Comparison of ENCODE assay signal across 8 cellular contexts in genomic region chr20:25083773-25084615, GRCh38. TPM values are rescaled to one million over a fixed set of nuclear protein-coding genes. Genes with fewer than 3 reads are reported as not detected.
DNase-seq lines count a peak whose midpoint lies in the region; ATAC-seq and TF ChIP-seq lines count a peak whose summit lies in the region.

No MANE protein-coding gene starts in this region.

- ATAC-seq in HG02884 (IDR thresholded peaks at IDR 0.05; ENCODE audit: unreplicated experiment) (peak; percentile 62), natural killer cell (peak in 2 of 3 donors; percentile 53 to 61)

- H3K27me3 Mint-ChIP-seq in natural killer cell (ENCODE audit: low read depth in 2 of 2) = peaks cover 52 to 56% of the 10 kb centered on the region in 2 donors

- no peak overlapping the region for H3K4me3 Mint-ChIP-seq in natural killer cell

- no peak overlapping the region for H3K27ac Mint-ChIP-seq in natural killer cell

- no peak for TF ChIP-seq CTCF in natural killer cell (IDR thresholded peaks at IDR 0.05)

- H3K9me3 Mint-ChIP-seq in natural killer cell = no peaks in the 10 kb centered on the region

- peak; percentile 79 for DNase-seq in D341Med (ENCODE audit: low spot score)
- DNase-seq in central memory CD4-positive, alpha-beta T cell = peak; percentile 35
- DNase-seq in natural killer cell = no peak
- DNase-seq in AG08395 (ENCODE audit: low spot score) = no peak
- no peak for DNase-seq in NCI-H1048 (lab: John Stamatoyannopoulos, UW)
- DNase-seq in pons (ENCODE audit: low spot score) = no peak
- no peak for DNase-seq in effector CD4-positive, alpha-beta T cell

- no peaks in the 10 kb centered on the region for H3K36me3 Mint-ChIP-seq in natural killer cell

- intact Hi-C loops in natural killer cell (cut with micrococcal nuclease) = no loop called here

- H3K4me1 Mint-ChIP-seq in natural killer cell = peaks cover 4 to 7% of the 10 kb centered on the region in 2 donors

RNA-seq across cellular contexts. Expression of gene VSX1, which starts 2.1 kb away (rescaled TPM):
- not detected for total RNA-seq in natural killer cell

RNA-seq across cellular contexts. Expression of gene ACSS1, which starts 26.1 kb away (rescaled TPM):
- total RNA-seq in natural killer cell = 10 to 100 TPM; 46.3 to 67.4 (median 57.4) TPM

Comparison
In these comparisons a context has a peak if more than half of its experiments do, and no peak if none do; other contexts are left out.
1. DNase-seq: peak in D341Med (single experiment) and central memory CD4-positive, alpha-beta T cell (single experiment); none in natural killer cell (single experiment), AG08395 (single experiment), NCI-H1048 (single experiment), pons (single experiment) and effector CD4-positive, alpha-beta T cell (single experiment).